ENCODE assay signal across 20 cellular contexts in the genomic region with DNA sequence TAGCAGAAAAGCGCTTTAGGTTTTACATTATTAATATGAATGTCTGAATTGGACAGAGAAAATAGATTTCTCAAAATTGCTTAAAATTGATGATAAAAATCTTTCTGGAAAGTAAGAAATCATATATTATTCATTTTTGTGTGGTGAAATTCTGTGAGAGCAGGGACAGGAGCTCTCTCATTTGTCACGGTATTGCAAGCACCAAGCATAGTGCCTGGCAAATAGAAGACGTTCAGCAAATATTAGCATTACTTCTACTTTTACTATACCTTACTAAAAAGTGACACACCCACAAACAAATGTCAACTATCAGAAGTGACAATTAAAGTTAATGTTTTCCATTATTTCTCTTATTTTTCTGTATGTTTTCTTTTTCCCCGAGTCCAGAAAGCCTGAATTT.
"Had no signal": no experiment of that assay in that cellular context is flagged by ENCODE, and none has a peak within 500 bp of the region (broad histone marks: within the 10 kb centered on the region; RNA-seq: fewer than 3 reads in every experiment).

No MANE protein-coding gene starts in this region.

- DNase-seq: colonic mucosa; dermis blood vessel endothelial cell; erythroblast; foreskin keratinocyte; left colon; left ventricle myocardium superior; mesendoderm; naive thymus-derived CD8-positive, alpha-beta T cell; sigmoid colon; stimulated activated CD4-positive, alpha-beta T cell treated with anti-CD3 and anti-CD28 coated beads, Interleukin-2, amount 100 ng/mL, for 48 hours; stimulated activated naive CD4-positive, alpha-beta T cell treated with Interleukin-2 at 50 U/mL for 16 hours; thyroid gland; uterus had no signal

- H3K9me3 Mint-ChIP-seq: naive thymus-derived CD8-positive, alpha-beta T cell; type B pancreatic cell had no signal

- FAIRE-seq: endothelial cell of umbilical vein had no signal

- H3K27me3 Mint-ChIP-seq: naive thymus-derived CD8-positive, alpha-beta T cell; type B pancreatic cell had no signal

- ATAC-seq: foreskin keratinocyte; left colon; naive thymus-derived CD8-positive, alpha-beta T cell had no signal

- H3K27ac ChIP-seq: colonic mucosa, foreskin keratinocyte, neutrophil, suprapubic skin, thyroid gland, uterus had no signal

- H3K4me3 ChIP-seq: colonic mucosa, lung, right atrium auricular region, sigmoid colon, skin epidermis, suprapubic skin, thyroid gland, uterus had no signal

- H3K9me3 ChIP-seq: colonic mucosa, neutrophil, right atrium auricular region, sigmoid colon, suprapubic skin, thyroid gland, uterus had no signal

- H3K27me3 ChIP-seq: colonic mucosa, foreskin keratinocyte, neutrophil, right atrium auricular region, sigmoid colon, suprapubic skin, thyroid gland, uterus had no signal

- H3K4me1 Mint-ChIP-seq: naive thymus-derived CD8-positive, alpha-beta T cell had no signal

- H3K4me3 Mint-ChIP-seq: naive thymus-derived CD8-positive, alpha-beta T cell; type B pancreatic cell had no signal

- H3K36me3 ChIP-seq: colonic mucosa, neutrophil, right atrium auricular region, sigmoid colon, suprapubic skin, thyroid gland, uterus had no signal

- H3K27ac Mint-ChIP-seq: naive thymus-derived CD8-positive, alpha-beta T cell; type B pancreatic cell had no signal

- H3K4me1 ChIP-seq: colonic mucosa, foreskin keratinocyte, suprapubic skin, thyroid gland, uterus had no signal

- H3K36me3 Mint-ChIP-seq: type B pancreatic cell had no signal
